In the genomic region with DNA sequence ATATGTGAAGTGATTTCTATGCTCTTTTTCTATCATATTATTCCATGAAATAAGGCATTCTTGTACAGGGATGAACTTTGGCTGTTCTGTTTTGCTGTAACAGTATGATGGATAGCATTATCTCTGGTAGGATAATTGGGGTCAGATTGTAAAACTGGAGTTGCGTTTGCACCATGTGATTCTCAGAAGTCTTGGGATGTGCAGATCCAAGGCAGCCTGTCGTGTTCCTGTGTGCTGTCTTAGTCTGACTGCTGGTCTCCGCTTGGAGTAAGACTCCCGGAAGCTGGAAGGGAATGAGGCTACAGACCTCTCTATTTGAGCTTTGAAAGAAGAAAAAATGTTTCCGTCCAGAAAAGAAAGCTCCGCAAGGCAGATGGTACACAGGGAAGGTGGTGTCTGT, we compare ENCODE assay signal across 13 cellular contexts.
A peak's percentile ranks its signal among the peaks of the same experiment; 100 is the strongest.
DNase-seq lines count a peak whose midpoint lies in the region; ATAC-seq and TF ChIP-seq lines count a peak whose summit lies in the region.
"Had no signal": no experiment of that assay in that cellular context is flagged by ENCODE, and none has a peak within 500 bp of the region (broad histone marks: within the 10 kb centered on the region; RNA-seq: fewer than 3 reads in every experiment).

No MANE protein-coding gene starts in this region.

- no peak overlapping the region for H3K4me3 ChIP-seq in fibroblast of mammary gland (ENCODE audit: control insufficient read depth, low read depth, low read length)

- DNase-seq in AG08395 (ENCODE audit: low spot score) (peak; percentile 22), GM04503 (ENCODE audit: low read depth) (peak; percentile 15), fibroblast of mammary gland (ENCODE audit: low read depth) (peak; percentile 38), osteocyte (ENCODE audit: extremely low spot score, unreplicated experiment) (no peak), NCI-H2081 treated with DMSO at 0.1 percent for 48 hours (lab: John Stamatoyannopoulos, UW) (no peak)
- DNase-seq: COR-L47, NCI-H1105 treated with DMSO at 0.1 percent for 48 hours, NCI-H1694 treated with DMSO at 0.1 percent for 48 hours, NCI-H226, NCI-H526 treated with DMSO at 0.1 percent for 48 hours had no signal

- ATAC-seq in GM19467 (IDR thresholded peaks at IDR 0.05; ENCODE audit: unreplicated experiment) (no peak), HG02885 (IDR thresholded peaks at IDR 0.05; ENCODE audit: poor library complexity, unreplicated experiment) (no peak)
- ATAC-seq: HCT116 had no signal

- peak overlapping the region; percentile 2 for H3K27ac Mint-ChIP-seq in osteocyte (ENCODE audit: unreplicated experiment)

- no peaks in the 10 kb centered on the region for H3K27me3 Mint-ChIP-seq in osteocyte (ENCODE audit: unreplicated experiment)

- peaks cover 11% of the 10 kb centered on the region for H3K9me3 Mint-ChIP-seq in osteocyte (ENCODE audit: unreplicated experiment)

- H3K36me3 Mint-ChIP-seq in osteocyte (ENCODE audit: unreplicated experiment) = peaks cover 25% of the 10 kb centered on the region

- no peak overlapping the region for H3K4me3 Mint-ChIP-seq in osteocyte (ENCODE audit: unreplicated experiment)

- peaks cover 27% of the 10 kb centered on the region for H3K4me1 Mint-ChIP-seq in osteocyte (ENCODE audit: unreplicated experiment)

- no peak for TF ChIP-seq CTCF in fibroblast of mammary gland (conservative IDR thresholded peaks at IDR 0.05; ENCODE audit: control insufficient read depth, insufficient read depth, low read depth, low read length)
- no peak for TF ChIP-seq CTCF in osteocyte (IDR thresholded peaks at IDR 0.05)

Comparison
In these comparisons a context has a peak if more than half of its experiments do, and no peak if none do; other contexts are left out.
1. DNase-seq: peak in AG08395 (single experiment), GM04503 (single experiment) and fibroblast of mammary gland (single experiment); none in osteocyte (single experiment) and NCI-H2081 treated with DMSO at 0.1 percent for 48 hours (single experiment).